In genomic region chr1:37998089-37998808, GRCh38 we compare ENCODE assay signal across 1 cellular context.
TF ChIP-seq lines count a peak whose summit lies in the region.

No MANE protein-coding gene starts in this region.

TF ChIP-seq in K562, 482 proteins besides CTCF, POLR2A, EP300 and RAD21:
- TF ChIP-seq PML (IDR thresholded peaks at IDR 0.05; ENCODE audit: low read length), result peak; percentile 37; the same call in 1 of the 2 replicates
- no peak for TF ChIP-seq ZFX (CRISPR knock-in tag; IDR thresholded peaks at IDR 0.05)
- no peak for TF ChIP-seq YBX1 (IDR thresholded peaks at IDR 0.05)
- TF ChIP-seq GABPA (tag; conservative IDR thresholded peaks at IDR 0.05; ENCODE audit: low read depth), result no peak
